ENCODE assay signal across 8 cellular contexts in genomic region chr3:110343945-110344344, GRCh38.
DNase-seq lines count a peak whose midpoint lies in the region; ATAC-seq and TF ChIP-seq lines count a peak whose summit lies in the region.

No MANE protein-coding gene starts in this region.

- no peak overlapping the region for H3K4me3 Mint-ChIP-seq in CD14-positive monocyte

- no peak for TF ChIP-seq CTCF in CD14-positive monocyte (IDR thresholded peaks at IDR 0.05)

- intact Hi-C loops in CD14-positive monocyte (cut with micrococcal nuclease) = no loop called here

- no peaks in the 10 kb centered on the region for H3K27me3 Mint-ChIP-seq in CD14-positive monocyte (ENCODE audit: low read depth in 3 of 3)

- ATAC-seq in GM19324 (IDR thresholded peaks at IDR 0.05; ENCODE audit: low FRiP score, unreplicated experiment) (peak; percentile 92), HG02852 (IDR thresholded peaks at IDR 0.05; ENCODE audit: unreplicated experiment) (peak; percentile 68)

- H3K27ac Mint-ChIP-seq in CD14-positive monocyte = no peak overlapping the region

- H3K4me1 Mint-ChIP-seq in CD14-positive monocyte = no peaks in the 10 kb centered on the region

- peaks cover 0 to 4% (median 2%) of the 10 kb centered on the region in 7 donors for H3K9me3 Mint-ChIP-seq in CD14-positive monocyte

- peak; percentile 59 for DNase-seq in MV-4-11 (lab: John Stamatoyannopoulos, UW)
- DNase-seq in renal cortical epithelial cell (ENCODE audit: low read depth) = peak; percentile 86
- DNase-seq in CD14-positive monocyte (ENCODE audit: low spot score) = no peak
- no peak for DNase-seq in stimulated activated CD8-positive, alpha-beta memory T cell treated with anti-CD3 and anti-CD28 coated beads, Interleukin-4, amount 100 ng/mL, for 48 hours
- DNase-seq in superior temporal gyrus (ENCODE audit: extremely low spot score) = no peak
- no peak for DNase-seq in OCI-M1 (lab: John Stamatoyannopoulos, UW)

- H3K36me3 Mint-ChIP-seq in CD14-positive monocyte = no peaks in the 10 kb centered on the region

Comparison
In these comparisons a context has a peak if more than half of its experiments do, and no peak if none do; other contexts are left out.
1. DNase-seq: peak in MV-4-11 (single experiment) and renal cortical epithelial cell (single experiment); none in CD14-positive monocyte (single experiment), stimulated activated CD8-positive, alpha-beta memory T cell treated with anti-CD3 and anti-CD28 coated beads, Interleukin-4, amount 100 ng/mL, for 48 hours (single experiment), superior temporal gyrus (single experiment) and OCI-M1 (single experiment).